2 cellular contexts compared by ENCODE assay signal in the genomic region with DNA sequence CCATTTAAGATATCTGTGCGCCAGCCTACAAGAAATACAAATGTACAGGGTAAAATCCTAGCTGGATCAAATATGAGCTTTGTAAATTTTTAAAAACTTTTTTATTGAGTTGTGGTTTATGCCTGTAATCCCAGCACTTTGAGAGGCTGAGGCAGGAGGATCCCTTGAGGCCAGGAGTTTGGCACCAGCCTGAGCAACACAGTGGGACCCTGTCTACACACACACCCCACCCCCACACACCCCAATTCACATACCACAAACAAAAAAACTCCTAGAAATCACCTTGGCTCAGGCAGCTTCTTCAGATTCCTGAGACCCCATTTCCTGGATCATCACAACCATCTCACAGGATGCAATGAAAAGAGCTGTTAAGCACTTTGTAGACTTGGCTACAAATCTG.
TF ChIP-seq lines count a peak whose summit lies in the region.

No MANE protein-coding gene starts in this region.

TF ChIP-seq in GM23338, 12 proteins besides CTCF, POLR2A, EP300 and RAD21 (continues in another document):
- TF ChIP-seq ZNF114 (CRISPR knock-in tag; IDR thresholded peaks at IDR 0.05) = no peak
- TF ChIP-seq STAT1 (IDR thresholded peaks at IDR 0.05; ENCODE audit: unreplicated experiment) = no peak
- no peak for TF ChIP-seq EZH2 (IDR thresholded peaks at IDR 0.05; ENCODE audit: low read depth, unreplicated experiment)
- no peak for TF ChIP-seq ETS1 (IDR thresholded peaks at IDR 0.05)
- no peak for TF ChIP-seq CREB1 (CRISPR knock-in tag; IDR thresholded peaks at IDR 0.05; ENCODE audit: low read depth)
- no peak for TF ChIP-seq EZH2phosphoT487 (IDR thresholded peaks at IDR 0.05; ENCODE audit: unreplicated experiment)
- no peak for TF ChIP-seq POLR2AphosphoS5 (IDR thresholded peaks at IDR 0.05; ENCODE audit: low read depth)
- TF ChIP-seq ZNF462 (CRISPR knock-in tag; IDR thresholded peaks at IDR 0.05) = no peak
- no peak for TF ChIP-seq NANOG (IDR thresholded peaks at IDR 0.05; ENCODE audit: borderline replicate concordance)
- TF ChIP-seq ZNF331 (CRISPR knock-in tag; IDR thresholded peaks at IDR 0.05; ENCODE audit: low read depth) = no peak
- no peak for TF ChIP-seq JUNB (IDR thresholded peaks at IDR 0.05; ENCODE audit: unreplicated experiment)

TF ChIP-seq in IMR-90, 13 proteins besides CTCF, POLR2A, EP300 and RAD21:
- TF ChIP-seq RCOR1 (IDR thresholded peaks at IDR 0.05; ENCODE audit: insufficient replicate concordance, low read length) = no peak
- no peak for TF ChIP-seq USF2 (IDR thresholded peaks at IDR 0.05; ENCODE audit: low read depth, low read length)
- no peak for TF ChIP-seq RFX5 (IDR thresholded peaks at IDR 0.05; ENCODE audit: low read depth, low read length)
- no peak for TF ChIP-seq NFE2L2 (IDR thresholded peaks at IDR 0.05; ENCODE audit: low read depth, low read length)
- TF ChIP-seq CEBPB (IDR thresholded peaks at IDR 0.05; ENCODE audit: low read depth, low read length) = no peak
- no peak for TF ChIP-seq ELK1 (IDR thresholded peaks at IDR 0.05; ENCODE audit: borderline replicate concordance, low read depth, low read length)
- TF ChIP-seq MXI1 (IDR thresholded peaks at IDR 0.05; ENCODE audit: borderline replicate concordance, low read depth, low read length) = no peak
- TF ChIP-seq FOS (IDR thresholded peaks at IDR 0.05; ENCODE audit: low read depth, low read length) = no peak
- TF ChIP-seq SMC3 (IDR thresholded peaks at IDR 0.05; ENCODE audit: low read depth, low read length) = no peak
- no peak for TF ChIP-seq MAZ (IDR thresholded peaks at IDR 0.05; ENCODE audit: borderline replicate concordance, low read depth, low read length)
- TF ChIP-seq MAFK (IDR thresholded peaks at IDR 0.05; ENCODE audit: low read depth, low read length) = no peak
- no peak for TF ChIP-seq CHD1 (IDR thresholded peaks at IDR 0.05; ENCODE audit: low read depth, low read length)
- TF ChIP-seq BHLHE40 (IDR thresholded peaks at IDR 0.05; ENCODE audit: low read depth, low read length) = no peak
